ENCODE assay signal across 8 cellular contexts in the genomic region with DNA sequence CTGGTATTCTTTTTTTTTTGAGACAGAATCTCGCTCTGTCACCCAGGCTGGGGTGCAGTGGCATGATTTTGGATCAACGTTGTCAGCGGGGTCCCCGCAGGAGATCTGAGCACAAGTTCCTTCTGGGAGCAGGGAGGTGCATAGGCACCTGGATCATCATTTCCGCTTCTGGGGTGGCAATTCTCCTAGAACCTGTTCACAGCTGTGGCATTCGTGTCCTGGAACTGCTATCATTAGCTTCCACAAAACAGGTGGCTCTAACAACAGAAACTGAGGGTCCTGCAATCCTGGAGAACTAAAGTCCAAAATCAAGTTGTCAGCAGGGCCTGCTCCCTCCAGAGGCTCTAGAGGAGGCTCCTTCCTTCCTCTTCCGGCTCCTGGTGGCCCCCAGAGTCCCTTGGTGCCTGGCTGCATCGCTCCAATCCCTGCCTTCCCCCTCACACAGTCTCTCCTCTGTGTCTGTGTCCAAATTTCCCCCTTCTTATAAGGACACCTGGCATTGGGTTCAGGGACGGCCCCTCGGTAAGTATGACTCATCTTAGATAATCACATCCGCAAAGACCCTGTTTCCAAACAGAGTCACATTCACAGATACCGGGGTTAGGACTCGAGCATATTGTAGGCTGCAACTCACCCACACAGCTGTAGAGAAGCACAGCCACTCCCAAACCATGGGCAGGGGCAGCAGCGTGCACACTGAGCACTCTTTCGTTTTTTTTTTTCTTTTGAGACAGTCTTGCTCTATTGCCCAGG. TPM values are rescaled to one million over a fixed set of nuclear protein-coding genes. Genes with fewer than 3 reads are reported as not detected.
A peak's percentile ranks its signal among the peaks of the same experiment; 100 is the strongest.
DNase-seq lines count a peak whose midpoint lies in the region; ATAC-seq, FAIRE-seq and TF ChIP-seq lines count a peak whose summit lies in the region.

No MANE protein-coding gene starts in this region.

- H3K9me3 Mint-ChIP-seq in astrocyte (ENCODE audit: unreplicated experiment), result no peaks in the 10 kb centered on the region

- H3K4me2 ChIP-seq in astrocyte (ENCODE audit: low read length), result no peak overlapping the region

- no peaks in the 10 kb centered on the region for H3K36me3 ChIP-seq in astrocyte (ENCODE audit: insufficient read depth, low read length)
- H3K36me3 ChIP-seq in colonic mucosa, result no peaks in the 10 kb centered on the region

- H3K27me3 ChIP-seq in astrocyte (ENCODE audit: insufficient read depth, low read length), result no peaks in the 10 kb centered on the region
- no peaks in the 10 kb centered on the region for H3K27me3 ChIP-seq in colonic mucosa

- no peaks in the 10 kb centered on the region for H3K9me3 ChIP-seq in astrocyte (ENCODE audit: insufficient read depth, low read depth, low read length)
- H3K9me3 ChIP-seq in colonic mucosa, result no peaks in the 10 kb centered on the region

- no peak overlapping the region for H2AFZ ChIP-seq in astrocyte (ENCODE audit: low read depth, low read length)

- TF ChIP-seq POLR2A in lower leg skin (IDR thresholded peaks at IDR 0.05), result no peak

- peaks cover 9% of the 10 kb centered on the region for H3K27me3 Mint-ChIP-seq in astrocyte (ENCODE audit: low read depth, unreplicated experiment)

- H3K27ac Mint-ChIP-seq in astrocyte (ENCODE audit: unreplicated experiment), result peak overlapping the region; percentile 50

- peak overlapping the region; percentile 14 for H3K4me3 ChIP-seq in GM12875 (ENCODE audit: low read depth, low read length)
- H3K4me3 ChIP-seq in astrocyte (ENCODE audit: insufficient read depth, low read depth, low read length), result no peak overlapping the region
- H3K4me3 ChIP-seq in lower leg skin (ENCODE audit: low read depth, poor library complexity, severe bottlenecking), result no peak overlapping the region
- no peak overlapping the region for H3K4me3 ChIP-seq in colonic mucosa

- intact Hi-C loops in lower leg skin (cut with DNase I; ENCODE audit: low total_unique reads), result no loop called here
- intact Hi-C loops in colonic mucosa (cut with DNase I), result no loop called here

- FAIRE-seq in astrocyte (lab: Jason Lieb, UNC), result no peak

- H3K36me3 Mint-ChIP-seq in astrocyte (ENCODE audit: low read depth, unreplicated experiment), result no peaks in the 10 kb centered on the region

- H3K4me3 Mint-ChIP-seq in astrocyte (ENCODE audit: unreplicated experiment), result no peak overlapping the region

- no peaks in the 10 kb centered on the region for H4K20me1 ChIP-seq in astrocyte (ENCODE audit: insufficient read depth, low read length)

- DNase-seq in astrocyte (ENCODE audit: low read depth), result no peak
- no peak for DNase-seq in DMS53 (lab: John Stamatoyannopoulos, UW)
- no peak for DNase-seq in stimulated activated CD4-positive, alpha-beta T cell treated with anti-CD3 and anti-CD28 coated beads, Interleukin-2, amount 100 ng/mL, for 24 hours
- DNase-seq in lower leg skin (ENCODE audit: low spot score in 2 of 2), result no peak
- no peak for DNase-seq in colonic mucosa

- no peak overlapping the region for H3K27ac ChIP-seq in astrocyte (ENCODE audit: low read depth, low read length)
- no peak overlapping the region for H3K27ac ChIP-seq in colonic mucosa

- H3K9ac ChIP-seq in astrocyte (ENCODE audit: low read length) (no peak overlapping the region), colonic mucosa (ENCODE audit: low read depth in 2 of 2, low read length in 2 of 2) (peak overlapping the region in 1 of 2 donors; percentile 24)

- no peaks in the 10 kb centered on the region for H3K79me2 ChIP-seq in astrocyte (ENCODE audit: insufficient read depth, low read length)

- peaks cover 16% of the 10 kb centered on the region for H3K4me1 ChIP-seq in astrocyte (ENCODE audit: insufficient read depth, low read length)
- H3K4me1 ChIP-seq in colonic mucosa, result peaks cover 6% of the 10 kb centered on the region

- TF ChIP-seq CTCF in GM12875 (IDR thresholded peaks at IDR 0.05; ENCODE audit: borderline replicate concordance, insufficient read depth, low read depth, low read length) (no peak), astrocyte (IDR thresholded peaks at IDR 0.05; ENCODE audit: insufficient read depth, low read depth, low read length) (no peak), lower leg skin (IDR thresholded peaks at IDR 0.05) (no peak), colonic mucosa (IDR thresholded peaks at IDR 0.05) (no peak)

- WGBS in lower leg skin, 2 donors, result 61 to 71% methylated on average over 15 of the region's 15 CpGs

- ATAC-seq in GM19467 (IDR thresholded peaks at IDR 0.05; ENCODE audit: unreplicated experiment) (peak; percentile 38), HG03342 (IDR thresholded peaks at IDR 0.05; ENCODE audit: unreplicated experiment) (peak; percentile 56)

- H3K4me1 Mint-ChIP-seq in astrocyte (ENCODE audit: low read depth, unreplicated experiment), result peaks cover 33% of the 10 kb centered on the region

RNA-seq across cellular contexts. Expression of a gene that starts 43.5 kb away (rescaled TPM):
- total RNA-seq in astrocyte (29.6 and 29.8 TPM in 2 replicates), lower leg skin (10 to 100 TPM; 25.8 to 70.0 (median 38.1) TPM), colonic mucosa (10 to 100 TPM; 21.8 to 79.4 TPM)

RNA-seq across cellular contexts. Expression of a gene that starts 60.0 kb away (rescaled TPM):
- total RNA-seq in astrocyte (815 and 816 TPM in 2 replicates), lower leg skin (10 to 100 TPM in 3 of 4 donors, 1 to 10 TPM in 1; 8.0 to 39.0 (median 19.4) TPM), colonic mucosa (10 to 100 TPM in 1 of 2 donors, 1 to 10 TPM in 1; 9.5 to 26.2 TPM)

Comparison
In these comparisons a context has a peak if more than half of its experiments do, and no peak if none do; other contexts are left out.
1. RNA of a gene that starts 60.0 kb away (total RNA-seq): 815 to 816 TPM in astrocyte; 9.5 to 26.2 TPM in colonic mucosa and 8.0 to 39.0 TPM in lower leg skin; every median in the first group is over 10 times any median in the second.